In the genomic region with DNA sequence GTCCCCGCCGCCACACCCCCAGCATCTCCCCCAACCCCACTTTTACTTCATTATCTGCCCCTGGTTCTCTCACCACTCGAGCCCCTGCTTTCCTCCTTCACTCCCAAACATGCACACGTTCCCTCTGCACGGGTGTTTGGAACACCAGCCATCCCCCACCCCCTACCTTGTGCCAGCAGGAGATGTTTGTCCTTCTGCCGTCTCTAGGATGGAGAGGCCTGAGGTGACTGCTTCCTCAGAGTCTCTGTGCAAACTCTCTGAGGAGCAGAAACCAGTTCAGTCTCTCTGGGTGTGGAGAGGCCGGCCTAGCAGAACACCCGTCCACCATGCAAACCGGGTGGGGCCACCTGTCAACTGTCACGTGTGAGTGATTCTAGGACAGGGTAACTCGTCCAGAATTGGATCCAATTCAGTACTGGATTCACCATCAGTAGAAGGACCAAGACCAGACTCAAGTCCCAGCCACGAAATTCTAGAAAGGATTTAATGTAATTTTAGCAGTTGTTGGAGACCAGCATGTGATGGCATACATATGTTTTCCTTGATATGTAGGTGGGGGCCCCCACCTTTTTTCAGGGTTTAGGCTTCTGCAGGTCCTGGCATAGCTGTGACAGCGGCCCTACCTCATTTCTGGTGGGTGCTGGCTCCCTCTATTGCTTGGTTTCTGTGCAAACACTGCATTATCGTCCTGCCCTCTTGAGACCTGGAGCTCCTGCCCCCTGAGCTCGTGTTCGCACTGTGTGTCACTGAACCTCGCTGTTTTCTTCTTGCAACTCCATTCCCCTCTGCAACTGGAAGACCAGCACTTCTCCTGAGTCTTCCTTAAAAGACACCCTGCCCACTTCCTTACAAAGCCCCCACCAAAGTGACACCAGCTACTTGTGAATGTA, we compare ENCODE assay signal across 9 cellular contexts. TPM values are rescaled to one million over a fixed set of nuclear protein-coding genes. Genes with fewer than 3 reads are reported as not detected.
DNase-seq lines count a peak whose midpoint lies in the region; ATAC-seq, FAIRE-seq and TF ChIP-seq lines count a peak whose summit lies in the region.
"Had no signal": no experiment of that assay in that cellular context is flagged by ENCODE, and none has a peak within 500 bp of the region (broad histone marks: within the 10 kb centered on the region; RNA-seq: fewer than 3 reads in every experiment).

A gene with protein sequence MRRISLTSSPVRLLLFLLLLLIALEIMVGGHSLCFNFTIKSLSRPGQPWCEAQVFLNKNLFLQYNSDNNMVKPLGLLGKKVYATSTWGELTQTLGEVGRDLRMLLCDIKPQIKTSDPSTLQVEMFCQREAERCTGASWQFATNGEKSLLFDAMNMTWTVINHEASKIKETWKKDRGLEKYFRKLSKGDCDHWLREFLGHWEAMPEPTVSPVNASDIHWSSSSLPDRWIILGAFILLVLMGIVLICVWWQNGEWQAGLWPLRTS (minus strand): TSS at position 259 of the 890 bp plus-strand sequence. CDS start 7,212 bp downstream, outside the sequence.

- H3K4me1 ChIP-seq in right lobe of liver (peaks cover 0 to 9% (median 0%) of the 10 kb centered on the region in 4 donors), urinary bladder (ENCODE audit: insufficient read depth) (peaks cover 5% of the 10 kb centered on the region)

- no peak for TF ChIP-seq POLR2A in right lobe of liver (IDR thresholded peaks at IDR 0.05)

- no peak for DNase-seq in activated T-cell treated with anti-CD3 and anti-CD28 coated beads, Interleukin-2, amount 50 U/mL, for 4 hours
- no peak for DNase-seq in activated T-cell treated with anti-CD3 and anti-CD28 coated beads, Interleukin-2, amount 50 U/mL, for 1 hour
- DNase-seq in astrocyte of the cerebellum (ENCODE audit: low read depth) (no peak), right lobe of liver (no peak), frontal cortex (ENCODE audit: low spot score in 2 of 2) (no peak), SHP77 treated with DMSO at 0.1 percent for 48 hours (lab: John Stamatoyannopoulos, UW) (no peak)

- no peak for FAIRE-seq in frontal cortex (lab: Jason Lieb, UNC)

- H3K9me3 Mint-ChIP-seq in activated T-cell treated with anti-CD3 and anti-CD28 coated beads, Interleukin-2, amount 50 U/mL, for 4 hours: no peaks in the 10 kb centered on the region
- H3K9me3 Mint-ChIP-seq: memory B cell had no signal

- H3K36me3 Mint-ChIP-seq in activated T-cell treated with anti-CD3 and anti-CD28 coated beads, Interleukin-2, amount 50 U/mL, for 4 hours (ENCODE audit: insufficient read depth): no peaks in the 10 kb centered on the region
- H3K36me3 Mint-ChIP-seq: memory B cell had no signal

- peak within 1 kb of the TSS; percentile 51 for H3K4me3 Mint-ChIP-seq in activated T-cell treated with anti-CD3 and anti-CD28 coated beads, Interleukin-2, amount 50 U/mL, for 4 hours
- H3K4me3 Mint-ChIP-seq: memory B cell had no signal

- no peak for ATAC-seq in activated T-cell treated with anti-CD3 and anti-CD28 coated beads, Interleukin-2, amount 50 U/mL, for 4 hours
- ATAC-seq in right lobe of liver: no peak
- no peak for ATAC-seq in HG03432 (IDR thresholded peaks at IDR 0.05; ENCODE audit: unreplicated experiment)

- H3K27ac ChIP-seq in right lobe of liver: peak within 1 kb of the TSS in 2 of 3 donors; percentile 42 to 58
- peak within 1 kb of the TSS; percentile 70 for H3K27ac ChIP-seq in urinary bladder (ENCODE audit: low read depth)

- in situ Hi-C loops in astrocyte of the cerebellum (cut with HindIII; ENCODE audit: low sequenced_read_pairs): no loop called here

- peak within 1 kb of the TSS; percentile 23 for H3K4me3 ChIP-seq in astrocyte of the cerebellum (ENCODE audit: low read depth, low read length)
- peak within 1 kb of the TSS; percentile 9 to 22 (median 20) for H3K4me3 ChIP-seq in right lobe of liver
- H3K4me3 ChIP-seq in urinary bladder (ENCODE audit: low read depth, low read length): no peak within 1 kb of the TSS

- H3K27me3 Mint-ChIP-seq in activated T-cell treated with anti-CD3 and anti-CD28 coated beads, Interleukin-2, amount 50 U/mL, for 4 hours (ENCODE audit: low read depth): peaks cover 11% of the 10 kb centered on the region

- WGBS in right lobe of liver (ENCODE audit: insufficient coverage, low coverage, low lambda C conversion rate, missing lambda C conversion rate): 77% methylated on average over 13 of the region's 17 CpGs
- WGBS in urinary bladder: 78% methylated on average over 17 of the region's 17 CpGs

- H3K27me3 ChIP-seq in right lobe of liver: no peaks in the 10 kb centered on the region

- H3K9me3 ChIP-seq in right lobe of liver: no peaks in the 10 kb centered on the region

- intact Hi-C loops in right lobe of liver (cut with DNase I): no loop called here

- TF ChIP-seq CTCF in astrocyte of the cerebellum (IDR thresholded peaks at IDR 0.05; ENCODE audit: low read depth, low read length, missing control alignments): no peak
- no peak for TF ChIP-seq CTCF in right lobe of liver (IDR thresholded peaks at IDR 0.05)

- no peaks in the 10 kb centered on the region for H3K36me3 ChIP-seq in right lobe of liver
- H3K36me3 ChIP-seq in urinary bladder (ENCODE audit: insufficient read depth): no peaks in the 10 kb centered on the region

- H3K4me1 Mint-ChIP-seq in activated T-cell treated with anti-CD3 and anti-CD28 coated beads, Interleukin-2, amount 50 U/mL, for 4 hours (ENCODE audit: low read depth): peaks cover 15% of the 10 kb centered on the region

RNA-seq across cellular contexts. Expression of the gene that starts here (rescaled TPM):
- not detected for total RNA-seq in activated T-cell treated with anti-CD3 and anti-CD28 coated beads, Interleukin-2, amount 50 U/mL, for 4 hours
- total RNA-seq in right lobe of liver: not detected
- 0.74 TPM for total RNA-seq in urinary bladder
- 0.99 TPM for polyA plus RNA-seq in urinary bladder
- not detected for total RNA-seq in frontal cortex
